Comparison of ENCODE assay signal across 14 cellular contexts in the genomic region with DNA sequence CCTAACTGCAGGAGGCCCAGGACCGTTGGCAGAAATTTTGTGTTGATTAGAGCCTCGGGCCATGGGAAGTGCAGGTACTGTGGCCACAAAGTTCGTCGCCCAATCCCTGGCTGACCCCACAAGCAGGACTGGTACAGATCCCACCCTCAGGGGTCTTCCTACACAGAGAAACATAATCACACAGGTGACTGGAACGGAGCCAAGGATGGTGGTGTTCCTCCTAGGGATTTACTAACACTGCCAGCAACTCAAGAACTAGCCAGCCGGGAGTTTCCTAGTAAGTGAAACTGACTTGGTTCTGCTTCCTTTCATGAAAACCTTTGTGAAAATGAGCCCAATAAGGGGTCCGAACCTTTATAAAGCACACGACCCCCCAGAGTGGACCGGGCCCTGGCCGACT. TPM values are rescaled to one million over a fixed set of nuclear protein-coding genes. Genes with fewer than 3 reads are reported as not detected.
A peak's percentile ranks its signal among the peaks of the same experiment; 100 is the strongest.
DNase-seq lines count a peak whose midpoint lies in the region; ATAC-seq and TF ChIP-seq lines count a peak whose summit lies in the region.
"Had no signal": no experiment of that assay in that cellular context is flagged by ENCODE, and none has a peak within 500 bp of the region (broad histone marks: within the 10 kb centered on the region; RNA-seq: fewer than 3 reads in every experiment).

No MANE protein-coding gene starts in this region.

- peak overlapping the region in 9 of 11 experiments; percentile 1 to 47 (median 26); a peak in 10 of 22 replicates for H3K27ac ChIP-seq in BLaER1 treated with 17β-estradiol and CSF1 and Interleukin-3, amounts not matched to agents 10 nM and 100 nM
- H3K27ac ChIP-seq in OCI-LY7 (ENCODE audit: low read depth, low read length, poor library complexity, severe bottlenecking) (peak overlapping the region; percentile 72), psoas muscle (peak overlapping the region; percentile 57)
- H3K27ac ChIP-seq: vagina had no signal

- peak overlapping the region in 5 of 11 experiments; percentile 4 to 32 (median 29); a peak in 5 of 22 replicates for H3K9ac ChIP-seq in BLaER1 treated with 17β-estradiol and CSF1 and Interleukin-3, amounts not matched to agents 10 nM and 100 nM

- peaks cover 98 to 100% (median 99%) of the 10 kb centered on the region in 11 experiments for H4K20me1 ChIP-seq in BLaER1 treated with 17β-estradiol and CSF1 and Interleukin-3, amounts not matched to agents 10 nM and 100 nM
- peaks cover 60% of the 10 kb centered on the region for H4K20me1 ChIP-seq in OCI-LY7 (ENCODE audit: insufficient read depth, low read length)

- H3K79me2 ChIP-seq in OCI-LY7 (ENCODE audit: insufficient read depth, low read depth, low read length) = peaks cover 100% of the 10 kb centered on the region

- H3K9me3 ChIP-seq in BLaER1 treated with 17β-estradiol and CSF1 and Interleukin-3, amounts not matched to agents 10 nM and 100 nM (replicated peaks in 1 of 11) = no peaks in the 10 kb centered on the region
- no peaks in the 10 kb centered on the region for H3K9me3 ChIP-seq in OCI-LY7 (ENCODE audit: low read length)
- H3K9me3 ChIP-seq in psoas muscle = no peaks in the 10 kb centered on the region
- H3K9me3 ChIP-seq: vagina had no signal

- H3K4me1 ChIP-seq in BLaER1 treated with 17β-estradiol and CSF1 and Interleukin-3, amounts not matched to agents 10 nM and 100 nM = peaks cover 83 to 99% (median 94%) of the 10 kb centered on the region in 10 experiments
- H3K4me1 ChIP-seq in OCI-LY7 (ENCODE audit: insufficient read depth, low read length, poor library complexity, severe bottlenecking) (peaks cover 87% of the 10 kb centered on the region), psoas muscle (peaks cover 50% of the 10 kb centered on the region)

- 40 to 70% (median 45%) methylated on average over 10 of the region's 10 CpGs for WGBS in psoas muscle, 3 donors

- BruUV-seq in OCI-LY7 (replicated peaks; lab: Mats Ljungman, UMichigan) = no TSS peak

- no peak for TF ChIP-seq CTCF in OCI-LY7 (conservative IDR thresholded peaks at IDR 0.05; ENCODE audit: low read length)
- TF ChIP-seq CTCF in psoas muscle (IDR thresholded peaks at IDR 0.05) = no peak

- peaks cover 0 to 57% (median 12%) of the 10 kb centered on the region in 11 experiments; a peak in 14 of 22 replicates for H3K36me3 ChIP-seq in BLaER1 treated with 17β-estradiol and CSF1 and Interleukin-3, amounts not matched to agents 10 nM and 100 nM
- peaks cover 83% of the 10 kb centered on the region for H3K36me3 ChIP-seq in OCI-LY7 (ENCODE audit: insufficient read depth, low read length)
- no peaks in the 10 kb centered on the region for H3K36me3 ChIP-seq in psoas muscle (ENCODE audit: insufficient read depth in 1 of 2, low read depth in 1 of 2)
- H3K36me3 ChIP-seq: vagina had no signal

- H3K27me3 ChIP-seq in BLaER1 treated with 17β-estradiol and CSF1 and Interleukin-3, amounts not matched to agents 10 nM and 100 nM = no peaks in the 10 kb centered on the region
- H3K27me3 ChIP-seq in psoas muscle (ENCODE audit: insufficient read depth in 3 of 3, low read length in 2 of 3) = no peaks in the 10 kb centered on the region
- H3K27me3 ChIP-seq: vagina had no signal

- H2AFZ ChIP-seq in OCI-LY7 (ENCODE audit: low read length) = no peak overlapping the region

- intact Hi-C loops in OCI-LY7 (cut with micrococcal nuclease; ENCODE audit: unreplicated experiment) = no loop called here
- intact Hi-C loops in left ventricle myocardium superior (cut with micrococcal nuclease) = no loop called here
- intact Hi-C loops in psoas muscle (cut with DNase I) = loop anchor here in 1 of 2 donors (1.0 kb wide), 1 partner anchor 34 kb away; no protein-coding TSS in a partner anchor

- no peak for DNase-seq in OCI-LY7 (ENCODE audit: low spot score)
- no peak for DNase-seq in left ventricle myocardium superior
- DNase-seq in psoas muscle = peak in 1 of 2 donors; percentile 18
- DNase-seq in NCI-H526 treated with DMSO at 0.1 percent for 48 hours (lab: John Stamatoyannopoulos, UW) = no peak
- DNase-seq in DMS53 treated with DMSO at 0.1 percent for 48 hours (lab: John Stamatoyannopoulos, UW; ENCODE audit: unreplicated experiment) = no peak
- DNase-seq in stimulated activated CD4-positive, alpha-beta T cell treated with anti-CD3 and anti-CD28 coated beads, Interleukin-15, amount 100 ng/mL, for 24 hours = no peak
- DNase-seq in kidney glomerular epithelial cell (lab: John Stamatoyannopoulos, UW) = no peak
- DNase-seq: activated CD4-positive, alpha-beta T cell treated with anti-CD3 and anti-CD28 coated beads, Interleukin-2, amount 10 ng/mL, durations not matched to agents 24 days and 14 days; left cardiac atrium; OCI-M1; stimulated activated CD8-positive, alpha-beta memory T cell treated with anti-CD3 and anti-CD28 coated beads, Interleukin-4, amount 100 ng/mL, for 48 hours; T-helper 1 cell had no signal

- CTCF ChIA-PET in OCI-LY7 (lab: Charles Lee; ENCODE audit: unreplicated experiment) = interaction anchor here (0.5 kb wide), 1 partner anchor 56 kb away, joined by 3 read pairs; no protein-coding TSS in a partner anchor

- ATAC-seq in left ventricle myocardium superior (peak; percentile 20), psoas muscle (peak; percentile 14 to 36 (median 28))

- POLR2A ChIA-PET in OCI-LY7 (lab: Charles Lee) = interaction anchor here (0.6 to 7.9 kb wide), 10 partner anchors 33 to 204 kb away, joined by 3 to 141 read pairs (median 4); no protein-coding TSS in a partner anchor

- no peak overlapping the region; a peak in 1 of 20 replicates for H3K4me3 ChIP-seq in BLaER1 treated with 17β-estradiol and CSF1 and Interleukin-3, amounts not matched to agents 10 nM and 100 nM
- peak overlapping the region; percentile 78 for H3K4me3 ChIP-seq in OCI-LY7 (ENCODE audit: low read depth, low read length, poor library complexity, severe bottlenecking)
- H3K4me3 ChIP-seq in psoas muscle = peak overlapping the region; percentile 10
- H3K4me3 ChIP-seq: vagina had no signal

- no peaks in the 10 kb centered on the region for H3K9me2 ChIP-seq in OCI-LY7 (ENCODE audit: insufficient read depth, low read length)

- H3K4me2 ChIP-seq in BLaER1 treated with 17β-estradiol and CSF1 and Interleukin-3, amounts not matched to agents 10 nM and 100 nM = peak overlapping the region; percentile 20 to 82 (median 62)
- peak overlapping the region; percentile 86 for H3K4me2 ChIP-seq in OCI-LY7 (ENCODE audit: low read length)

RNA-seq across cellular contexts. Expression of gene CUX1, which starts 5.7 kb away (rescaled TPM):
- 131 and 143 TPM in 2 replicates for total RNA-seq in OCI-LY7 (2014; rRNA removed; shearing (Covaris generic))
- total RNA-seq in OCI-LY7 (2022) = 199 and 247 TPM in 2 replicates
- 123 TPM for total RNA-seq in left ventricle myocardium superior
- 10 to 100 TPM; 72.4 to 95.6 (median 76.2) TPM for total RNA-seq in psoas muscle
- 10 to 100 TPM; 12.5 to 35.3 (median 17.7) TPM for polyA plus RNA-seq in psoas muscle

Comparison
In these comparisons a context has a peak if more than half of its experiments do, and no peak if none do; other contexts are left out.
1. H3K4me3 ChIP-seq: peak in OCI-LY7 (single experiment) and psoas muscle (single experiment); none in BLaER1 treated with 17β-estradiol and CSF1 and Interleukin-3, amounts not matched to agents 10 nM and 100 nM (0 of 10).
2. Peak in every context shown above with its lines, with median percentiles within 50 percentile points of each other: H3K27ac ChIP-seq.